8 cellular contexts compared by ENCODE assay signal in genomic region chr21:32403201-32403701, GRCh38. TPM values are rescaled to one million over a fixed set of nuclear protein-coding genes. Genes with fewer than 3 reads are reported as not detected.
DNase-seq lines count a peak whose midpoint lies in the region; ATAC-seq and TF ChIP-seq lines count a peak whose summit lies in the region.

No MANE protein-coding gene starts in this region.

- no peak overlapping the region for H3K9ac ChIP-seq in mesendoderm (ENCODE audit: low read length)

- H3K27ac ChIP-seq in ACC112 (ENCODE audit: low read depth, low read length), result no peak overlapping the region
- no peak overlapping the region for H3K27ac ChIP-seq in mesendoderm (ENCODE audit: low read depth, low read length)
- H3K27ac ChIP-seq in stomach, result no peak overlapping the region

- H3K18ac ChIP-seq in mesendoderm (ENCODE audit: low read length), result no peak overlapping the region

- H3K79me1 ChIP-seq in mesendoderm (ENCODE audit: low read length), result no peaks in the 10 kb centered on the region

- no peak overlapping the region for H2AK5ac ChIP-seq in mesendoderm (ENCODE audit: low read length)

- no peak overlapping the region for H3K4me2 ChIP-seq in mesendoderm (ENCODE audit: low read length)

- H2BK120ac ChIP-seq in mesendoderm (ENCODE audit: low read depth, low read length), result no peak overlapping the region

- H3K4me1 ChIP-seq in ACC112 (ENCODE audit: control insufficient read depth, insufficient read depth, low read length, unreplicated experiment) (peaks cover 4% of the 10 kb centered on the region), mesendoderm (ENCODE audit: control insufficient read depth, low read depth, low read length) (no peaks in the 10 kb centered on the region), stomach (peaks cover 0 to 7% (median 0%) of the 10 kb centered on the region in 4 donors)

- no peak for TF ChIP-seq POLR2A in stomach (IDR thresholded peaks at IDR 0.05)

- H3K4ac ChIP-seq in mesendoderm (ENCODE audit: low read depth, low read length), result no peak overlapping the region

- no peak overlapping the region for H4K8ac ChIP-seq in mesendoderm (ENCODE audit: low read depth, low read length)

- H3K9me3 ChIP-seq in stomach, result no peaks in the 10 kb centered on the region

- no peak overlapping the region for H4K5ac ChIP-seq in mesendoderm (ENCODE audit: low read length)

- H2BK5ac ChIP-seq in mesendoderm (ENCODE audit: low read length), result no peak overlapping the region

- intact Hi-C loops in stomach (cut with DNase I; ENCODE audit: low total_unique reads), result no loop called here

- H3K36me3 ChIP-seq in ACC112 (ENCODE audit: insufficient read depth, low read length) (no peaks in the 10 kb centered on the region), mesendoderm (ENCODE audit: control insufficient read depth, insufficient read depth, low read length) (no peaks in the 10 kb centered on the region), stomach (no peaks in the 10 kb centered on the region)

- H2BK15ac ChIP-seq in mesendoderm (replicated peaks; ENCODE audit: low read depth), result no peak overlapping the region

- DNase-seq in GM19240 (ENCODE audit: insufficient read length, low spot score) (peak; percentile 14), NCI-H524 treated with DMSO at 0.1 percent for 48 hours (lab: John Stamatoyannopoulos, UW) (peak; percentile 44), mesendoderm (peak; percentile 71), stomach (peak; percentile 57)
- peak; percentile 38 to 39 for DNase-seq in activated CD4-positive, alpha-beta T cell treated with anti-CD3 and anti-CD28 coated beads, Interleukin-2, amount 50 U/mL, for 4 hours
- peak; percentile 25 for DNase-seq in effector CD8-positive, alpha-beta T cell (lab: John Stamatoyannopoulos, UW)

- H3K4me3 ChIP-seq in ACC112 (ENCODE audit: low read depth, low read length) (no peak overlapping the region), mesendoderm (ENCODE audit: low read length) (no peak overlapping the region), stomach (no peak overlapping the region)

- peak in 5 of 7 experiments; percentile 43 to 69 (median 58) for TF ChIP-seq CTCF in stomach (IDR thresholded peaks at IDR 0.05)

- H3K27me3 ChIP-seq in ACC112 (ENCODE audit: insufficient read depth, low read length) (no peaks in the 10 kb centered on the region), mesendoderm (ENCODE audit: insufficient read depth, low read length, poor library complexity) (no peaks in the 10 kb centered on the region), stomach (no peaks in the 10 kb centered on the region)

- H3K23ac ChIP-seq in mesendoderm (ENCODE audit: low read length), result no peak overlapping the region

- no peaks in the 10 kb centered on the region for H3K79me2 ChIP-seq in ACC112 (ENCODE audit: control insufficient read depth, insufficient read depth, low read length, unreplicated experiment)
- H3K79me2 ChIP-seq in mesendoderm (ENCODE audit: control insufficient read depth, insufficient read depth, low read length), result no peaks in the 10 kb centered on the region

- peak overlapping the region; percentile 6 for H2AFZ ChIP-seq in ACC112 (ENCODE audit: low read length, unreplicated experiment)

- no peak for ATAC-seq in GM21786 (IDR thresholded peaks at IDR 0.05; ENCODE audit: unreplicated experiment)

- H3K56ac ChIP-seq in mesendoderm (ENCODE audit: low read length), result no peak overlapping the region

- WGBS in mesendoderm (ENCODE audit: extremely low coverage, insufficient coverage, low lambda C conversion rate), result no CpG with 5 or more reads among the region's 5 CpGs
- 7 to 18% (median 17%) methylated on average over 5 of the region's 5 CpGs for WGBS in stomach, 5 donors

- no peak for TF ChIP-seq EP300 in stomach (IDR thresholded peaks at IDR 0.05)

RNA-seq across cellular contexts. Expression of gene EVA1C, which starts 9.3 kb away (rescaled TPM):
- 0.60 TPM for polyA plus RNA-seq in mesendoderm (2013, experiment 1 of 2)
- polyA plus RNA-seq in mesendoderm (2013, experiment 2 of 2), result 0.80 TPM
- total RNA-seq in stomach, result 100 to 1,000 TPM in 1 of 5 donors, 10 to 100 TPM in 4; 10.6 to 142 (median 48.7) TPM
- 10 to 100 TPM; 18.2 to 39.1 (median 33.6) TPM for polyA plus RNA-seq in stomach

RNA-seq across cellular contexts. Expression of gene URB1, which starts 10.4 kb away (rescaled TPM):
- 7.0 TPM for polyA plus RNA-seq in mesendoderm (2013, experiment 1 of 2)
- polyA plus RNA-seq in mesendoderm (2013, experiment 2 of 2), result 6.7 TPM
- 10 to 100 TPM in 4 of 5 donors, 1 to 10 TPM in 1; 9.3 to 16.3 (median 15.4) TPM for total RNA-seq in stomach
- polyA plus RNA-seq in stomach, result 1 to 10 TPM; 1.2 to 3.4 (median 1.9) TPM

Comparison
In these comparisons a context has a peak if more than half of its experiments do, and no peak if none do; other contexts are left out.
1. DNase-seq: peak in every context shown above with its lines; median percentile 71 in mesendoderm; 57 in stomach; 44 in NCI-H524 treated with DMSO at 0.1 percent for 48 hours; 38 in activated CD4-positive, alpha-beta T cell treated with anti-CD3 and anti-CD28 coated beads, Interleukin-2, amount 50 U/mL, for 4 hours; 25 in effector CD8-positive, alpha-beta T cell; 14 in GM19240.